Comparison of ENCODE assay signal across 8 cellular contexts in the genomic region with DNA sequence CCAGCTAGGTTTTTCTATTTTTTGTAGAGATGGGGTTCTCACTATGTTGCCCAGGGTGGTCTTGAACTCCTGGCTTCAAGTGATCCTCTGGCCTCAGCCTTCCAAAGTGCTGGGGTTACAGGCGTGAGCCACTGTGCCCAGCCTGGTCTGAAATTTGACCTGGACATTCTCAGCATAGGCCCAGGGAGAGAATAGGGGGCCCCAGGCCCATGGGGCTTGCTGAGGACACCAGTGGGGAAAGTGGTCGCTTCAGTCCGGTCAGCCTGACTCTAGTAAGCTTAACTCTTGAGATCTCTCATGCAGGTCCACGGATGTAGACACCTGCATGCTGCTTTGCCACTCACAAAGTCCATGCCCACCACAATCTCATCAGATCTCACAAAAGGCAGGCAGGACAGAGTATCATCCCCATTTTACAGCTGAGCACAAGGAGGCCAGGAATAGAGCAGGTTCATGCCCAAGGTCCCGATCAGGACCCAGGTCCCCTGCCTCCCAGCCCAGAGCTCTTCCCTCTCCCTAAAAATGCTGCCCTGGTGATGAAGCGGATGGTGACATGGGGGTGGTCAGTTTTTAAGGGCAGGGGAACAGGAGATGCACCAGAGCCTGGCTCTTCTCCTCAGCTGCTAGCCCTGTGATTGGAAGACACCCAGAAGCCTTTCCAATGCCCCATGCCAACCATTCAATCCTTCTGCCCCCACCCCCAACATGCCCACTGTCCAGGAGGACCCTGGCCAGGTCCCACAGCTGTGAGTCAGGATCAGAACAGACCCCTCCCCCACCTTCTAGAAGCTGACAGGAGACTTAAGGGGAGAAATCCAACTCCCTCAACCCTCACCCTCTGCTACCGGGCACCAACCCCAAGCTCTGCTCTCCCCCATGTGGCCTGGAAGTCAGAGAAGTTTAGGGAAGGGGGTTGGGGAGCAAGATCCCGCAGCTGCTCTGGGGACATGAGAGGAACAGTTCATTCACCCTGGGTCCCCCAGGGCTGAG. TPM values are rescaled to one million over a fixed set of nuclear protein-coding genes. Genes with fewer than 3 reads are reported as not detected.
DNase-seq lines count a peak whose midpoint lies in the region; ATAC-seq and TF ChIP-seq lines count a peak whose summit lies in the region.

No MANE protein-coding gene starts in this region.

- ATAC-seq in activated T-cell treated with anti-CD3 and anti-CD28 coated beads, Interleukin-2, amount 50 U/mL, for 4 hours, result no peak
- ATAC-seq in left lung, result no peak

- intact Hi-C loops in ascending aorta (cut with DNase I) (no loop called here), left lung (cut with DNase I) (no loop called here), tibial artery (cut with DNase I; ENCODE audit: low total_unique reads) (no loop called here)

- H3K36me3 Mint-ChIP-seq in activated T-cell treated with anti-CD3 and anti-CD28 coated beads, Interleukin-2, amount 50 U/mL, for 4 hours (ENCODE audit: insufficient read depth), result no peaks in the 10 kb centered on the region

- no peaks in the 10 kb centered on the region for H3K27me3 Mint-ChIP-seq in activated T-cell treated with anti-CD3 and anti-CD28 coated beads, Interleukin-2, amount 50 U/mL, for 4 hours (ENCODE audit: low read depth)

- H3K4me1 Mint-ChIP-seq in activated T-cell treated with anti-CD3 and anti-CD28 coated beads, Interleukin-2, amount 50 U/mL, for 4 hours (ENCODE audit: low read depth), result peaks cover 44% of the 10 kb centered on the region

- H3K4me1 ChIP-seq in ascending aorta (peaks cover 27 to 53% of the 10 kb centered on the region in 2 donors), left lung (peaks cover 41 to 69% of the 10 kb centered on the region in 2 donors), tibial artery (peaks cover 15 to 74% (median 63%) of the 10 kb centered on the region in 4 donors)

- H3K36me3 ChIP-seq in ascending aorta, result peaks cover 0 to 6% of the 10 kb centered on the region in 2 donors
- H3K36me3 ChIP-seq in left lung, result peaks cover 0 to 5% of the 10 kb centered on the region in 2 donors
- peaks cover 0 to 5% (median 4%) of the 10 kb centered on the region in 3 donors for H3K36me3 ChIP-seq in tibial artery

- TF ChIP-seq CTCF in ascending aorta (IDR thresholded peaks at IDR 0.05), result no peak
- TF ChIP-seq CTCF in left lung (IDR thresholded peaks at IDR 0.05), result no peak
- no peak for TF ChIP-seq CTCF in tibial artery (IDR thresholded peaks at IDR 0.05)

- no peaks in the 10 kb centered on the region for H3K9me3 Mint-ChIP-seq in activated T-cell treated with anti-CD3 and anti-CD28 coated beads, Interleukin-2, amount 50 U/mL, for 4 hours

- peak overlapping the region; percentile 85 for H3K4me3 Mint-ChIP-seq in activated T-cell treated with anti-CD3 and anti-CD28 coated beads, Interleukin-2, amount 50 U/mL, for 4 hours

- H3K9me3 ChIP-seq in ascending aorta (no peaks in the 10 kb centered on the region), left lung (no peaks in the 10 kb centered on the region), tibial artery (no peaks in the 10 kb centered on the region)

- no peaks in the 10 kb centered on the region for H3K27me3 ChIP-seq in ascending aorta
- H3K27me3 ChIP-seq in left lung, result no peaks in the 10 kb centered on the region
- no peaks in the 10 kb centered on the region for H3K27me3 ChIP-seq in tibial artery

- H3K27ac ChIP-seq in ascending aorta, result peak overlapping the region; percentile 93 to 96
- H3K27ac ChIP-seq in left lung, result peak overlapping the region; percentile 55 to 76
- H3K27ac ChIP-seq in tibial artery, result peak overlapping the region; percentile 93 to 98

- H3K4me3 ChIP-seq in ascending aorta (peak overlapping the region; percentile 80 to 89), left lung (peak overlapping the region; percentile 35 to 71), tibial artery (peak overlapping the region; percentile 76 to 91)

- no peak for DNase-seq in activated T-cell treated with anti-CD3 and anti-CD28 coated beads, Interleukin-2, amount 50 U/mL, for 4 hours
- no peak for DNase-seq in activated T-cell treated with anti-CD3 and anti-CD28 coated beads, Interleukin-2, amount 50 U/mL, for 48 hours
- DNase-seq in ascending aorta (ENCODE audit: low spot score in 2 of 2) (peak in 1 of 2 donors; percentile 67), left lung (no peak), tibial artery (no peak), NCI-H526 (lab: John Stamatoyannopoulos, UW) (no peak), activated gamma-delta T cell treated with Interleukin-2 at 50 U/mL for 16 hours (no peak)
- DNase-seq in stimulated activated CD8-positive, alpha-beta memory T cell treated with anti-CD3 and anti-CD28 coated beads, Interleukin-4, amount 100 ng/mL, for 48 hours, result no peak

RNA-seq across cellular contexts. Expression of gene FHL3, which starts 1.8 kb away (rescaled TPM):
- total RNA-seq in activated T-cell treated with anti-CD3 and anti-CD28 coated beads, Interleukin-2, amount 50 U/mL, for 4 hours, result 10 to 100 TPM; 15.9 to 33.8 (median 26.9) TPM
- total RNA-seq in ascending aorta (60.1 TPM), left lung (10 to 100 TPM; 17.2 to 34.4 TPM)

RNA-seq across cellular contexts. Expression of gene UTP11, which starts 9.0 kb away (rescaled TPM):
- 100 to 1,000 TPM; 103 to 105 (median 104) TPM for total RNA-seq in activated T-cell treated with anti-CD3 and anti-CD28 coated beads, Interleukin-2, amount 50 U/mL, for 4 hours
- total RNA-seq in ascending aorta, result 16.5 TPM
- 10 to 100 TPM; 24.5 to 33.3 TPM for total RNA-seq in left lung

RNA-seq across cellular contexts. Expression of gene SF3A3, which starts 13.7 kb away (rescaled TPM):
- total RNA-seq in activated T-cell treated with anti-CD3 and anti-CD28 coated beads, Interleukin-2, amount 50 U/mL, for 4 hours, result 100 to 1,000 TPM; 130 to 133 (median 130) TPM
- total RNA-seq in ascending aorta, result 20.3 TPM
- total RNA-seq in left lung, result 10 to 100 TPM; 37.1 to 47.1 TPM

RNA-seq across cellular contexts. Expression of gene POU3F1, which starts 43.0 kb away (rescaled TPM):
- total RNA-seq in activated T-cell treated with anti-CD3 and anti-CD28 coated beads, Interleukin-2, amount 50 U/mL, for 4 hours, result 1 to 10 TPM in 2 of 3 donors, under 1 TPM in 1; 0.91 to 1.3 (median 1.0) TPM
- not detected for total RNA-seq in ascending aorta
- total RNA-seq in left lung, result not detected

RNA-seq across cellular contexts. Expression of gene INPP5B, which starts 56.7 kb away (rescaled TPM):
- 10 to 100 TPM; 12.6 to 17.0 (median 15.5) TPM for total RNA-seq in activated T-cell treated with anti-CD3 and anti-CD28 coated beads, Interleukin-2, amount 50 U/mL, for 4 hours
- total RNA-seq in ascending aorta, result 11.7 TPM
- 10 to 100 TPM; 27.4 to 33.1 TPM for total RNA-seq in left lung
